In the genomic region with DNA sequence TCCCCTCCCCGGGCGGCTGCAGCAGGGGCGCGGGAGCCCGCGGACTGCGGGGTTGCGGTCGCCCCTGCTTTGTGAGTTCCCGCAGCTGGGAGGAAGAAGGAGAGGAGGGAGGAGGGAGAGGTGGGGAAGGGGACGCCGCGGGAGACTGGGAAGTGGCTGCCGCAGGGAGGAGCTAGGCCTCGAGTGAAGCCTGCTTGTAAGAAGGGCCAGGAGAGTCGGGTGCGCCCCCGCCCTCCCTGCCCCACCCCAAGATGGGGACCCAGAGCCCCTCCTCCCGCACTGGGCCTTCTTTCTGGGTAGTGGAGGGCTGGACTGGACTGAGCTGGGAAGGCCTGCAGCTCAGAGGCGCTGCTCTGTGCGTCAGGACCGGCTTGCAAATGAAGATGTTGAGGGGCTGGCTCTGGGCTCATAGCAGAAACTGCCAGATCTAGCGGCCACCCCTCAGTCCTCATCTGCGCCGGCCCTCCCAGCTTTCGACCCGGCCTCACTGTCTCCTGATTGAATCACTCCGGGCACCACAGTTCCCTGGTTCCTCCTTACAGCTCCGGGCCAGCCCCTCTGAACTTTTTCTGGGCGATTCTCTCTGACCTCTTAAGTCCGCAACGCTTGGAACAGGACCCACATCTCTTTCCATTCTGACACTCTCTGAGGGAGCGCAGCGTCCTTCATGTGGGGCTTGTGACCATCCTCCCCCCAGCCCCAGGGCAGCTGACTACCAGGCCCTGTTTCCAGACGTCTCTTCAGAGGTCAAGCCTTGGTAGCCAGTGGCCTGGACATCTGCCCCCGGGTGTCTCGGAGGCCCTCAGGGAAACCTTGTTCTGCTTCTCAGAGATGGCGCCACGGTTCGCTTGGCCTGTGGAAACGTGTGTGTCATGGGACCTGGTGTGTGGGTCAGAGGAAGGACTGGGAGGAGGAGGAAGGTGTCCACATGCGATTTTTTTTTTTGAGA, we compare ENCODE assay signal across 8 cellular contexts. TPM values are rescaled to one million over a fixed set of nuclear protein-coding genes. Genes with fewer than 3 reads are reported as not detected.
DNase-seq lines count a peak whose midpoint lies in the region; ATAC-seq lines count a peak whose summit lies in the region.

No MANE protein-coding gene starts in this region.

- no peaks in the 10 kb centered on the region for H3K36me3 Mint-ChIP-seq in T-helper 2 cell treated with Interferon-gamma antibody and Interleukin-4, amounts not matched to agents 5 μg/mL and 100 μg/mL, for 36 hours (ENCODE audit: low read depth)

- DNase-seq in DMS53 (lab: John Stamatoyannopoulos, UW) (peak; percentile 82), epithelial cell of prostate (ENCODE audit: low read depth, low spot score) (no peak), medulla oblongata (ENCODE audit: extremely low spot score) (peak; percentile 83), NCI-H446 (lab: John Stamatoyannopoulos, UW) (no peak)
- DNase-seq in T-helper 2 cell treated with Interferon-gamma antibody and Interleukin-4, amounts not matched to agents 5 μg/mL and 100 μg/mL, for 36 hours (ENCODE audit: low spot score), result no peak

- H3K27ac Mint-ChIP-seq in T-helper 2 cell treated with Interferon-gamma antibody and Interleukin-4, amounts not matched to agents 5 μg/mL and 100 μg/mL, for 36 hours, result no peak overlapping the region

- H3K4me3 Mint-ChIP-seq in T-helper 2 cell treated with Interferon-gamma antibody and Interleukin-4, amounts not matched to agents 5 μg/mL and 100 μg/mL, for 36 hours, result peak overlapping the region; percentile 40

- peaks cover 10% of the 10 kb centered on the region for H3K4me1 Mint-ChIP-seq in T-helper 2 cell treated with Interferon-gamma antibody and Interleukin-4, amounts not matched to agents 5 μg/mL and 100 μg/mL, for 36 hours (ENCODE audit: low read depth)

- peaks cover 55% of the 10 kb centered on the region for H3K27me3 Mint-ChIP-seq in T-helper 2 cell treated with Interferon-gamma antibody and Interleukin-4, amounts not matched to agents 5 μg/mL and 100 μg/mL, for 36 hours (ENCODE audit: low read depth)

- H3K27ac ChIP-seq in epithelial cell of prostate, result peak overlapping the region; percentile 11
- peak overlapping the region; percentile 92 for H3K27ac ChIP-seq in temporal lobe (ENCODE audit: low read depth, low read length)

- ATAC-seq in HG03460 (IDR thresholded peaks at IDR 0.05; ENCODE audit: unreplicated experiment) (peak; percentile 16), HG02571 (IDR thresholded peaks at IDR 0.05; ENCODE audit: unreplicated experiment) (no peak)

- no peaks in the 10 kb centered on the region for H3K9me3 Mint-ChIP-seq in T-helper 2 cell treated with Interferon-gamma antibody and Interleukin-4, amounts not matched to agents 5 μg/mL and 100 μg/mL, for 36 hours

RNA-seq across cellular contexts. Expression of gene SERPINH1, which starts 21.9 kb away (rescaled TPM):
- total RNA-seq in temporal lobe, result 27.8 TPM

RNA-seq across cellular contexts. Expression of gene GDPD5, which starts 58.2 kb away (rescaled TPM):
- 9.6 TPM for total RNA-seq in temporal lobe

Comparison
In these comparisons a context has a peak if more than half of its experiments do, and no peak if none do; other contexts are left out.
1. DNase-seq: peak in DMS53 (single experiment) and medulla oblongata (single experiment); none in T-helper 2 cell treated with Interferon-gamma antibody and Interleukin-4, amounts not matched to agents 5 μg/mL and 100 μg/mL, for 36 hours (single experiment), epithelial cell of prostate (single experiment) and NCI-H446 (0 of 2).